In genomic region chr7:131792311-131792710, GRCh38 we compare ENCODE assay signal across 24 cellular contexts.
DNase-seq lines count a peak whose midpoint lies in the region; ATAC-seq and TF ChIP-seq lines count a peak whose summit lies in the region.
"Had no signal": no experiment of that assay in that cellular context is flagged by ENCODE, and none has a peak within 500 bp of the region (broad histone marks: within the 10 kb centered on the region; RNA-seq: fewer than 3 reads in every experiment).

No MANE protein-coding gene starts in this region.

- no peaks in the 10 kb centered on the region for H3F3A ChIP-seq in GM23338 (replicated peaks; ENCODE audit: low read depth)

- H3K9me3 Mint-ChIP-seq in GM23338 (no peaks in the 10 kb centered on the region), WTC11 (peaks cover 17% of the 10 kb centered on the region)
- H3K9me3 Mint-ChIP-seq in activated CD8-positive, alpha-beta memory T cell treated with anti-CD3 and anti-CD28 coated beads, Interleukin-2, amount 10 ng/mL, durations not matched to agents 7 days and 5 days (ENCODE audit: low read depth) = no peaks in the 10 kb centered on the region
- H3K9me3 Mint-ChIP-seq: CD4-positive, CD25-positive, alpha-beta regulatory T cell had no signal

- H3K27me3 ChIP-seq in GM23338 (ENCODE audit: insufficient read depth) (no peaks in the 10 kb centered on the region), mesendoderm (ENCODE audit: insufficient read depth, low read length, poor library complexity) (no peaks in the 10 kb centered on the region), WERI-Rb-1 (ENCODE audit: insufficient read depth, low read depth, severe bottlenecking) (no peaks in the 10 kb centered on the region)
- H3K27me3 ChIP-seq: BE2C, BLaER1 had no signal

- H3K56ac ChIP-seq in mesendoderm (ENCODE audit: low read length) = peak overlapping the region; percentile 44

- intact Hi-C loops in posterior cingulate gyrus (cut with DNase I) = no loop called here

- TF ChIP-seq CTCF in GM23338 (conservative IDR thresholded peaks at IDR 0.05; ENCODE audit: low read depth in 2 of 2) (no peak), WTC11 (IDR thresholded peaks at IDR 0.05) (no peak), WERI-Rb-1 (IDR thresholded peaks at IDR 0.05; ENCODE audit: low read depth, low read length) (no peak)

- H4K20me1 ChIP-seq in GM23338 (replicated peaks; ENCODE audit: insufficient read depth) = no peaks in the 10 kb centered on the region
- H4K20me1 ChIP-seq: BLaER1 had no signal

- H3K9me3 ChIP-seq in WERI-Rb-1 (ENCODE audit: severe bottlenecking) = no peaks in the 10 kb centered on the region
- H3K9me3 ChIP-seq: BE2C, BLaER1 had no signal

- no peak overlapping the region for H2BK15ac ChIP-seq in mesendoderm (replicated peaks; ENCODE audit: low read depth)

- H3K4ac ChIP-seq in mesendoderm (ENCODE audit: low read depth, low read length) = no peak overlapping the region

- H3K4me1 Mint-ChIP-seq in GM23338 (peaks cover 5% of the 10 kb centered on the region), WTC11 (peaks cover 10% of the 10 kb centered on the region)
- no peaks in the 10 kb centered on the region for H3K4me1 Mint-ChIP-seq in activated CD8-positive, alpha-beta memory T cell treated with anti-CD3 and anti-CD28 coated beads, Interleukin-2, amount 10 ng/mL, durations not matched to agents 7 days and 5 days
- H3K4me1 Mint-ChIP-seq: CD14-positive monocyte; CD4-positive, alpha-beta memory T cell; CD4-positive, CD25-positive, alpha-beta regulatory T cell; CD8-positive, alpha-beta memory T cell had no signal

- H3K4me2 ChIP-seq in GM23338 = no peak overlapping the region
- H3K4me2 ChIP-seq in mesendoderm (ENCODE audit: low read length) = no peak overlapping the region
- H3K4me2 ChIP-seq: BLaER1 had no signal

- no peak overlapping the region for H4K5ac ChIP-seq in mesendoderm (ENCODE audit: low read length)

- DNase-seq in GM23338 (ENCODE audit: low spot score) = no peak
- DNase-seq in WTC11 (ENCODE audit: low spot score) = no peak
- peak; percentile 56 for DNase-seq in mesendoderm
- DNase-seq in WERI-Rb-1 = no peak
- DNase-seq in activated CD8-positive, alpha-beta memory T cell treated with anti-CD3 and anti-CD28 coated beads, Interleukin-2, amount 10 ng/mL, durations not matched to agents 7 days and 5 days = no peak
- no peak for DNase-seq in posterior cingulate gyrus
- DNase-seq in activated CD4-positive, alpha-beta T cell treated with anti-CD3 and anti-CD28 coated beads for 4 hours = no peak
- DNase-seq: 8988T; ACHN; BE2C; C1 segment of cervical spinal cord; CD4-positive, alpha-beta memory T cell; CD4-positive, CD25-positive, alpha-beta regulatory T cell; CD8-positive, alpha-beta memory T cell; COR-L47; DMS 273 treated with DMSO at 0.1 percent for 48 hours; DMS153; DMS53; DMS79; DND-41; EL; GF-D8 had no signal

- no peak overlapping the region for H3K9ac ChIP-seq in mesendoderm (ENCODE audit: low read length)
- H3K9ac ChIP-seq: BLaER1 had no signal

- POLR2A ChIA-PET in WTC11 (lab: Charles Lee) = no interaction called here

- H3K27ac Mint-ChIP-seq in GM23338 = no peak overlapping the region
- no peak overlapping the region for H3K27ac Mint-ChIP-seq in WTC11
- no peak overlapping the region for H3K27ac Mint-ChIP-seq in activated CD8-positive, alpha-beta memory T cell treated with anti-CD3 and anti-CD28 coated beads, Interleukin-2, amount 10 ng/mL, durations not matched to agents 7 days and 5 days
- H3K27ac Mint-ChIP-seq: CD14-positive monocyte; CD4-positive, alpha-beta memory T cell; CD4-positive, CD25-positive, alpha-beta regulatory T cell; CD8-positive, alpha-beta memory T cell had no signal

- peaks cover 15% of the 10 kb centered on the region for H3K9me2 ChIP-seq in GM23338 (ENCODE audit: insufficient read depth)

- H3K4me3 Mint-ChIP-seq in GM23338 (no peak overlapping the region), WTC11 (no peak overlapping the region)
- no peak overlapping the region for H3K4me3 Mint-ChIP-seq in activated CD8-positive, alpha-beta memory T cell treated with anti-CD3 and anti-CD28 coated beads, Interleukin-2, amount 10 ng/mL, durations not matched to agents 7 days and 5 days
- H3K4me3 Mint-ChIP-seq: CD14-positive monocyte; CD4-positive, alpha-beta memory T cell; CD4-positive, CD25-positive, alpha-beta regulatory T cell; CD8-positive, alpha-beta memory T cell had no signal

- no peak overlapping the region for H3K23ac ChIP-seq in mesendoderm (ENCODE audit: low read length)

- H3K27ac ChIP-seq in GM23338 (ENCODE audit: low read depth) = no peak overlapping the region
- no peak overlapping the region for H3K27ac ChIP-seq in mesendoderm (ENCODE audit: low read depth, low read length)
- H3K27ac ChIP-seq in WERI-Rb-1 = no peak overlapping the region
- H3K27ac ChIP-seq: BLaER1 had no signal

- H3K4me1 ChIP-seq in GM23338 (ENCODE audit: insufficient read depth) = no peaks in the 10 kb centered on the region
- H3K4me1 ChIP-seq in mesendoderm (ENCODE audit: control insufficient read depth, low read depth, low read length) = peaks cover 13% of the 10 kb centered on the region
- H3K4me1 ChIP-seq: BE2C, BLaER1 had no signal

- H3K4me3 ChIP-seq in GM23338 = no peak overlapping the region
- no peak overlapping the region for H3K4me3 ChIP-seq in mesendoderm (ENCODE audit: low read length)
- H3K4me3 ChIP-seq in WERI-Rb-1 (ENCODE audit: low read depth, low read length) = no peak overlapping the region
- H3K4me3 ChIP-seq: BLaER1 had no signal

- no peak overlapping the region for H2BK5ac ChIP-seq in mesendoderm (ENCODE audit: low read length)

- H2AFZ ChIP-seq in GM23338 = peak overlapping the region; percentile 78

- H2BK120ac ChIP-seq in mesendoderm (ENCODE audit: low read depth, low read length) = no peak overlapping the region

- H3K36me3 ChIP-seq in GM23338 (ENCODE audit: insufficient read depth) = no peaks in the 10 kb centered on the region; the same call in 1 of the 2 replicates
- no peaks in the 10 kb centered on the region for H3K36me3 ChIP-seq in mesendoderm (ENCODE audit: control insufficient read depth, insufficient read depth, low read length)
- H3K36me3 ChIP-seq in WERI-Rb-1 = no peaks in the 10 kb centered on the region
- H3K36me3 ChIP-seq: BE2C, BLaER1 had no signal

- ATAC-seq in GM23338 (peak; percentile 42; the same call in 2 of the 3 replicates), WTC11 (peak; percentile 47; the same call in 1 of the 2 replicates)
- no peak for ATAC-seq in activated CD8-positive, alpha-beta memory T cell treated with anti-CD3 and anti-CD28 coated beads, Interleukin-2, amount 10 ng/mL, durations not matched to agents 7 days and 5 days

- WGBS in mesendoderm (ENCODE audit: extremely low coverage, insufficient coverage, low lambda C conversion rate) = no CpG with 5 or more reads among the region's 3 CpGs

- H3K36me3 Mint-ChIP-seq in GM23338 (ENCODE audit: low read depth) = no peaks in the 10 kb centered on the region
- H3K36me3 Mint-ChIP-seq in WTC11 = no peaks in the 10 kb centered on the region
- no peaks in the 10 kb centered on the region for H3K36me3 Mint-ChIP-seq in activated CD8-positive, alpha-beta memory T cell treated with anti-CD3 and anti-CD28 coated beads, Interleukin-2, amount 10 ng/mL, durations not matched to agents 7 days and 5 days
- H3K36me3 Mint-ChIP-seq: CD14-positive monocyte; CD4-positive, alpha-beta memory T cell; CD4-positive, CD25-positive, alpha-beta regulatory T cell; CD8-positive, alpha-beta memory T cell had no signal

- peak overlapping the region; percentile 40 for H2AK5ac ChIP-seq in mesendoderm (ENCODE audit: low read length)

- no peak overlapping the region for H4K8ac ChIP-seq in mesendoderm (ENCODE audit: low read depth, low read length)

- no peaks in the 10 kb centered on the region for H3K79me1 ChIP-seq in mesendoderm (ENCODE audit: low read length)

- CTCF ChIA-PET in WTC11 (lab: Charles Lee) = interaction anchor here (1.0 to 1.4 kb wide), 3 partner anchors 38 to 103 kb away, joined by 3 to 4 read pairs (median 3); no protein-coding TSS in a partner anchor
- CTCF ChIA-PET in activated CD8-positive, alpha-beta memory T cell treated with anti-CD3 and anti-CD28 coated beads, Interleukin-2, amount 10 ng/mL, durations not matched to agents 7 days and 5 days (lab: Charles Lee) = no interaction called here

- no peak overlapping the region for H3K18ac ChIP-seq in mesendoderm (ENCODE audit: low read length)

- H3K79me2 ChIP-seq in GM23338 (replicated peaks; ENCODE audit: insufficient read depth) (no peaks in the 10 kb centered on the region), mesendoderm (ENCODE audit: control insufficient read depth, insufficient read depth, low read length) (no peaks in the 10 kb centered on the region)

- H3K27me3 Mint-ChIP-seq in GM23338 (ENCODE audit: insufficient read depth, low read depth, poor library complexity) (peaks cover 3% of the 10 kb centered on the region), WTC11 (ENCODE audit: low read depth) (peaks cover 2% of the 10 kb centered on the region; the same call in 1 of the 2 replicates)
- H3K27me3 Mint-ChIP-seq in activated CD8-positive, alpha-beta memory T cell treated with anti-CD3 and anti-CD28 coated beads, Interleukin-2, amount 10 ng/mL, durations not matched to agents 7 days and 5 days = no peaks in the 10 kb centered on the region
- H3K27me3 Mint-ChIP-seq: CD4-positive, CD25-positive, alpha-beta regulatory T cell had no signal

TF ChIP-seq in WTC11, 78 proteins besides CTCF, POLR2A, EP300 and RAD21:
- TF ChIP-seq ELF4 (CRISPR knock-in tag; IDR thresholded peaks at IDR 0.05; ENCODE audit: low read depth) (no peak), FOXK1 (CRISPR knock-in tag; IDR thresholded peaks at IDR 0.05) (no peak), E2F5 (CRISPR knock-in tag; IDR thresholded peaks at IDR 0.05) (no peak), ZNF423 (CRISPR knock-in tag; IDR thresholded peaks at IDR 0.05) (no peak), NFE2L1 (CRISPR knock-in tag; IDR thresholded peaks at IDR 0.05) (no peak)
